ENCODE assay signal across 7 cellular contexts in genomic region chr2:73823916-73824523, GRCh38. TPM values are rescaled to one million over a fixed set of nuclear protein-coding genes. Genes with fewer than 3 reads are reported as not detected.
A peak's percentile ranks its signal among the peaks of the same experiment; 100 is the strongest.
DNase-seq lines count a peak whose midpoint lies in the region; ATAC-seq and TF ChIP-seq lines count a peak whose summit lies in the region.

No MANE protein-coding gene starts in this region.

- no peaks in the 10 kb centered on the region for H3K36me3 Mint-ChIP-seq in activated T-helper 2 cell treated with anti-CD3 and anti-CD28 coated beads, Interferon-gamma antibody, Interleukin-2, Interleukin-4, amounts not matched to agents 10 μg/mL and 5 μg/mL and 100 μg/mL, durations not matched to agents 14 hours and 24 hours and 36 hours (ENCODE audit: low read depth)
- H3K36me3 Mint-ChIP-seq in activated T-helper 17 cell treated with anti-CD3 and anti-CD28 coated beads, Interleukin-2, amount 50 U/mL, for 72 hours (ENCODE audit: low read depth) = peaks cover 6% of the 10 kb centered on the region

- H3K9me3 ChIP-seq in Karpas-422 (ENCODE audit: low read length) (no peaks in the 10 kb centered on the region), OCI-LY1 (ENCODE audit: low read length) (no peaks in the 10 kb centered on the region), lower lobe of right lung (no peaks in the 10 kb centered on the region)

- H3K27me3 ChIP-seq in Karpas-422 (ENCODE audit: low read length) (no peaks in the 10 kb centered on the region), OCI-LY1 (ENCODE audit: insufficient read depth, low read length) (no peaks in the 10 kb centered on the region), lower lobe of right lung (ENCODE audit: low read depth) (no peaks in the 10 kb centered on the region)

- H3K9me2 ChIP-seq in Karpas-422 (replicated peaks; ENCODE audit: insufficient read depth, low read length) (no peaks in the 10 kb centered on the region), OCI-LY1 (ENCODE audit: low read depth, low read length) (no peaks in the 10 kb centered on the region)

- peaks cover 3% of the 10 kb centered on the region for H3K27me3 Mint-ChIP-seq in activated T-helper 2 cell treated with anti-CD3 and anti-CD28 coated beads, Interferon-gamma antibody, Interleukin-2, Interleukin-4, amounts not matched to agents 10 μg/mL and 5 μg/mL and 100 μg/mL, durations not matched to agents 14 hours and 24 hours and 36 hours (ENCODE audit: low read depth)
- H3K27me3 Mint-ChIP-seq in activated T-helper 17 cell treated with anti-CD3 and anti-CD28 coated beads, Interleukin-2, amount 50 U/mL, for 72 hours = no peaks in the 10 kb centered on the region

- H3K4me3 Mint-ChIP-seq in activated T-helper 2 cell treated with anti-CD3 and anti-CD28 coated beads, Interferon-gamma antibody, Interleukin-2, Interleukin-4, amounts not matched to agents 10 μg/mL and 5 μg/mL and 100 μg/mL, durations not matched to agents 14 hours and 24 hours and 36 hours (ENCODE audit: low read depth) = no peak overlapping the region
- no peak overlapping the region for H3K4me3 Mint-ChIP-seq in activated T-helper 17 cell treated with anti-CD3 and anti-CD28 coated beads, Interleukin-2, amount 50 U/mL, for 72 hours

- DNase-seq in ELF-1 (ENCODE audit: low read depth, low spot score) (peak; percentile 5), Karpas-422 (peak; percentile 90), cardiac fibroblast (ENCODE audit: low read depth in 2 of 2) (peak; percentile 92 to 94), lower lobe of right lung (no peak)
- no peak for DNase-seq in activated T-helper 2 cell treated with anti-CD3 and anti-CD28 coated beads, Interferon-gamma antibody, Interleukin-2, Interleukin-4, amounts not matched to agents 10 μg/mL and 5 μg/mL and 100 μg/mL, durations not matched to agents 14 hours and 24 hours and 36 hours (ENCODE audit: low spot score)

- peaks cover 35% of the 10 kb centered on the region for H3K4me1 Mint-ChIP-seq in activated T-helper 2 cell treated with anti-CD3 and anti-CD28 coated beads, Interferon-gamma antibody, Interleukin-2, Interleukin-4, amounts not matched to agents 10 μg/mL and 5 μg/mL and 100 μg/mL, durations not matched to agents 14 hours and 24 hours and 36 hours (ENCODE audit: low read depth)
- H3K4me1 Mint-ChIP-seq in activated T-helper 17 cell treated with anti-CD3 and anti-CD28 coated beads, Interleukin-2, amount 50 U/mL, for 72 hours = peaks cover 19% of the 10 kb centered on the region

- H3F3A ChIP-seq in OCI-LY1 (ENCODE audit: insufficient read depth, low read length) = no peaks in the 10 kb centered on the region

- no peak for ATAC-seq in lower lobe of right lung
- ATAC-seq in activated T-helper 17 cell treated with anti-CD3 and anti-CD28 coated beads, Interleukin-2, amount 50 U/mL, for 72 hours (replicated peaks) = no peak

- H3K9ac ChIP-seq in Karpas-422 (ENCODE audit: low read length) (no peak overlapping the region), OCI-LY1 (ENCODE audit: low read length) (no peak overlapping the region)

- H3K9me3 Mint-ChIP-seq in activated T-helper 2 cell treated with anti-CD3 and anti-CD28 coated beads, Interferon-gamma antibody, Interleukin-2, Interleukin-4, amounts not matched to agents 10 μg/mL and 5 μg/mL and 100 μg/mL, durations not matched to agents 14 hours and 24 hours and 36 hours = no peaks in the 10 kb centered on the region
- H3K9me3 Mint-ChIP-seq in activated T-helper 17 cell treated with anti-CD3 and anti-CD28 coated beads, Interleukin-2, amount 50 U/mL, for 72 hours = no peaks in the 10 kb centered on the region

- H3K4me2 ChIP-seq in Karpas-422 (ENCODE audit: low read depth, low read length, poor library complexity, severe bottlenecking) = no peak overlapping the region
- H3K4me2 ChIP-seq in OCI-LY1 (ENCODE audit: low read length) = no peak overlapping the region

- peaks cover 35% of the 10 kb centered on the region for H3K4me1 ChIP-seq in Karpas-422 (ENCODE audit: low read length)
- H3K4me1 ChIP-seq in OCI-LY1 (ENCODE audit: insufficient read depth, low read length, severe bottlenecking) = peaks cover 32% of the 10 kb centered on the region
- H3K4me1 ChIP-seq in lower lobe of right lung = peaks cover 8% of the 10 kb centered on the region

- TF ChIP-seq CTCF in OCI-LY1 (IDR thresholded peaks at IDR 0.05; ENCODE audit: low read length) (peak; percentile 83), cardiac fibroblast (IDR thresholded peaks at IDR 0.05; ENCODE audit: low read depth, low read length) (peak; percentile 79), lower lobe of right lung (IDR thresholded peaks at IDR 0.05) (peak; percentile 82)

- H3K79me2 ChIP-seq in Karpas-422 (ENCODE audit: low read length) = peaks cover 15% of the 10 kb centered on the region
- no peaks in the 10 kb centered on the region for H3K79me2 ChIP-seq in OCI-LY1 (ENCODE audit: insufficient read depth, low read length)

- H3K27ac Mint-ChIP-seq in activated T-helper 2 cell treated with anti-CD3 and anti-CD28 coated beads, Interferon-gamma antibody, Interleukin-2, Interleukin-4, amounts not matched to agents 10 μg/mL and 5 μg/mL and 100 μg/mL, durations not matched to agents 14 hours and 24 hours and 36 hours = no peak overlapping the region
- H3K27ac Mint-ChIP-seq in activated T-helper 17 cell treated with anti-CD3 and anti-CD28 coated beads, Interleukin-2, amount 50 U/mL, for 72 hours = no peak overlapping the region

- H3K36me3 ChIP-seq in Karpas-422 (ENCODE audit: insufficient read depth, low read length) (no peaks in the 10 kb centered on the region), OCI-LY1 (ENCODE audit: insufficient read depth, low read length) (no peaks in the 10 kb centered on the region), lower lobe of right lung (no peaks in the 10 kb centered on the region)

- H3K27ac ChIP-seq in Karpas-422 (ENCODE audit: low read length) = no peak overlapping the region
- no peak overlapping the region for H3K27ac ChIP-seq in OCI-LY1 (ENCODE audit: low read depth, low read length, poor library complexity, severe bottlenecking)
- no peak overlapping the region for H3K27ac ChIP-seq in lower lobe of right lung

- H2AFZ ChIP-seq in Karpas-422 (ENCODE audit: low read length) = no peak overlapping the region
- no peak overlapping the region for H2AFZ ChIP-seq in OCI-LY1 (ENCODE audit: low read length)

- H4K20me1 ChIP-seq in Karpas-422 (ENCODE audit: insufficient read depth, low read depth, low read length) (no peaks in the 10 kb centered on the region), OCI-LY1 (ENCODE audit: insufficient read depth, low read length) (no peaks in the 10 kb centered on the region)

- no peak overlapping the region for H3K4me3 ChIP-seq in Karpas-422 (ENCODE audit: low read length)
- H3K4me3 ChIP-seq in OCI-LY1 (ENCODE audit: low read depth, low read length, poor library complexity, severe bottlenecking) = no peak overlapping the region
- H3K4me3 ChIP-seq in cardiac fibroblast (replicated peaks in 1 of 2; ENCODE audit: low read depth in 2 of 2, low read length in 2 of 2) = no peak overlapping the region
- H3K4me3 ChIP-seq in lower lobe of right lung = no peak overlapping the region

- intact Hi-C loops in lower lobe of right lung (cut with DNase I) = no loop called here
- intact Hi-C loops in activated T-helper 2 cell treated with anti-CD3 and anti-CD28 coated beads, Interferon-gamma antibody, Interleukin-2, Interleukin-4, amounts not matched to agents 10 μg/mL and 5 μg/mL and 100 μg/mL, durations not matched to agents 14 hours and 24 hours and 36 hours (cut with micrococcal nuclease) = loop anchor here (1.0 kb wide), 1 partner anchor 163 kb away; no protein-coding TSS in a partner anchor

RNA-seq across cellular contexts. Expression of gene STAMBP, which starts 4.7 kb away (rescaled TPM):
- 32.3 and 73.8 TPM in 2 replicates for total RNA-seq in Karpas-422 (2014; rRNA removed; shearing (Covaris generic); ENCODE audit: low replicate concordance)
- 31.3 TPM for total RNA-seq in lower lobe of right lung
- total RNA-seq in activated T-helper 2 cell treated with anti-CD3 and anti-CD28 coated beads, Interferon-gamma antibody, Interleukin-2, Interleukin-4, amounts not matched to agents 10 μg/mL and 5 μg/mL and 100 μg/mL, durations not matched to agents 14 hours and 24 hours and 36 hours = 54.3 and 63.4 TPM in 2 replicates
- 100 to 1,000 TPM in 1 of 2 donors, 10 to 100 TPM in 1; 59.5 to 152 TPM for total RNA-seq in activated T-helper 17 cell treated with anti-CD3 and anti-CD28 coated beads, Interleukin-2, amount 50 U/mL, for 72 hours

RNA-seq across cellular contexts. Expression of gene C2orf78, which starts 40.0 kb away (rescaled TPM):
- total RNA-seq in Karpas-422 (2014; rRNA removed; shearing (Covaris generic); ENCODE audit: low replicate concordance) = not detected in 2 replicates
- not detected for total RNA-seq in lower lobe of right lung
- total RNA-seq in activated T-helper 2 cell treated with anti-CD3 and anti-CD28 coated beads, Interferon-gamma antibody, Interleukin-2, Interleukin-4, amounts not matched to agents 10 μg/mL and 5 μg/mL and 100 μg/mL, durations not matched to agents 14 hours and 24 hours and 36 hours = not detected in 2 replicates
- under 1 TPM in 1 of 2 donors, not detected in 1; 0.08 TPM for total RNA-seq in activated T-helper 17 cell treated with anti-CD3 and anti-CD28 coated beads, Interleukin-2, amount 50 U/mL, for 72 hours

RNA-seq across cellular contexts. Expression of gene DUSP11, which starts 44.1 kb away (rescaled TPM):
- total RNA-seq in Karpas-422 (2014; rRNA removed; shearing (Covaris generic); ENCODE audit: low replicate concordance) = 46.4 and 84.2 TPM in 2 replicates
- total RNA-seq in lower lobe of right lung = 17.6 TPM
- 35.2 and 40.1 TPM in 2 replicates for total RNA-seq in activated T-helper 2 cell treated with anti-CD3 and anti-CD28 coated beads, Interferon-gamma antibody, Interleukin-2, Interleukin-4, amounts not matched to agents 10 μg/mL and 5 μg/mL and 100 μg/mL, durations not matched to agents 14 hours and 24 hours and 36 hours
- total RNA-seq in activated T-helper 17 cell treated with anti-CD3 and anti-CD28 coated beads, Interleukin-2, amount 50 U/mL, for 72 hours = 10 to 100 TPM; 36.7 to 41.0 TPM

Comparison
In these comparisons a context has a peak if more than half of its experiments do, and no peak if none do; other contexts are left out.
1. DNase-seq: peak in ELF-1 (single experiment), Karpas-422 (single experiment) and cardiac fibroblast (2 of 2); none in lower lobe of right lung (single experiment) and activated T-helper 2 cell treated with anti-CD3 and anti-CD28 coated beads, Interferon-gamma antibody, Interleukin-2, Interleukin-4, amounts not matched to agents 10 μg/mL and 5 μg/mL and 100 μg/mL, durations not matched to agents 14 hours and 24 hours and 36 hours (single experiment).
2. Peak in every context shown above with its lines, with median percentiles within 50 percentile points of each other: CTCF ChIP-seq.